Comparison of ENCODE assay signal across 26 cellular contexts in the genomic region with DNA sequence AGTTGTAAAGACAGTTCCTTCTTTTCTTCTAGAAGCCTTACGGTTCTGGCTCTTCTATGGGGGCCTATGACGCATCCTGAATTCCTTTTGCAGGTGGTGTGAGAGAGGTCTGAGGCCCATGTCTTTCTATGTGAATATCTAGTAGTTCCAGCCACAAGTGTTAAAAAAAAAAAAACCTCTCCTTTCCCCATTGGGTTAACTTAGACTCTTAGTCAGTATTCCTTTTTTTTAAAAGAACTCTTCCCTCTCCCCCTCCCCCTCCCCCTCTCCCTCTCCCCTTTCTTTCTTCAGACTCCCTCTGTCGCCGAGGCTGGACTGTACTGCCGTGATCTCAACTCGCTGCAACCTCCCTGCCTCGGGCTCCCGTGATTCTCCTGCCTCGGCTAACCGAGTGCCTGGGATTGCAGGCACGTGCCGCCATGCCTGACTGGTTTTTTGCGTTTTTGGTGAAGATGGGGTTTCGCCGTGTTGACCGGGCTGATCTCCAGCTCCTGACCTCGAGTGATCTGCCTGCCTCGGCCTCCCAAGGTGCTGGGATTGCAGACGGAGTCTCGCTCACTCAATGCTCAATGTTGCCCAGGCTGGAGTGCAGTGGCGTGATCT. TPM values are rescaled to one million over a fixed set of nuclear protein-coding genes. Genes with fewer than 3 reads are reported as not detected.
DNase-seq lines count a peak whose midpoint lies in the region; ATAC-seq, FAIRE-seq and TF ChIP-seq lines count a peak whose summit lies in the region.
"Had no signal": no experiment of that assay in that cellular context is flagged by ENCODE, and none has a peak within 500 bp of the region (broad histone marks: within the 10 kb centered on the region; RNA-seq: fewer than 3 reads in every experiment).

No MANE protein-coding gene starts in this region.

- no peaks in the 10 kb centered on the region for H4K20me1 ChIP-seq in K562 (replicated peaks; ENCODE audit: control insufficient read depth, insufficient read depth, low read length)

- H2AFZ ChIP-seq in K562 (ENCODE audit: low read depth, low read length), result no peak overlapping the region
- H2AFZ ChIP-seq: GM23248 had no signal

- no peak overlapping the region for H3K4me3 ChIP-seq in K562
- H3K4me3 ChIP-seq in coronary artery, result no peak overlapping the region
- H3K4me3 ChIP-seq in spleen, result no peak overlapping the region
- no peak overlapping the region for H3K4me3 ChIP-seq in small intestine (ENCODE audit: low read depth in 1 of 2, low read length in 2 of 2)
- H3K4me3 ChIP-seq: GM23248 had no signal

- no peaks in the 10 kb centered on the region for H3K36me3 Mint-ChIP-seq in stimulated activated naive B cell treated with anti-CD40 and anti-IgM and Interleukin-4, amounts not matched to agents 10 μg/mL and 1 μg/mL and 100 μg/mL, for 72 hours
- H3K36me3 Mint-ChIP-seq: CD4-positive, alpha-beta memory T cell had no signal

- intact Hi-C loops in K562 (cut with micrococcal nuclease) (no loop called here), spleen (cut with DNase I; ENCODE audit: low total_unique reads) (no loop called here)

- H3K27me3 ChIP-seq in K562 (ENCODE audit: control insufficient read depth in 2 of 2, insufficient read depth in 2 of 2, low read length in 2 of 2), result peaks cover 41 to 55% of the 10 kb centered on the region in 2 experiments
- H3K27me3 ChIP-seq in spleen (replicated peaks in 1 of 7), result peaks cover 0 to 50% (median 7%) of the 10 kb centered on the region in 7 donors
- peaks cover 0 to 3% of the 10 kb centered on the region in 2 donors for H3K27me3 ChIP-seq in small intestine (ENCODE audit: control insufficient read depth in 2 of 2, insufficient read depth in 2 of 2, low read length in 2 of 2)

- H3K9me3 Mint-ChIP-seq in stimulated activated naive B cell treated with anti-CD40 and anti-IgM and Interleukin-4, amounts not matched to agents 10 μg/mL and 1 μg/mL and 100 μg/mL, for 72 hours, result no peaks in the 10 kb centered on the region
- H3K9me3 Mint-ChIP-seq: CD4-positive, alpha-beta memory T cell had no signal

- CTCF ChIA-PET in K562 (lab: Yijun Ruan, JAX; ENCODE audit: low intra/inter-chr PET ratio), result no interaction called here

- BruUV-seq in K562 (replicated peaks; lab: Mats Ljungman, UMichigan), result no TSS peak

- DNase-seq in K562 (ENCODE audit: extremely low read depth in 1 of 4, low spot score in 3 of 4), result no peak
- DNase-seq in coronary artery (ENCODE audit: low spot score), result peak; percentile 22
- peak; percentile 6 for DNase-seq in islet precursor cell
- DNase-seq in spleen, result peak; percentile 61
- DNase-seq in stimulated activated naive B cell treated with anti-CD40 and anti-IgM and Interleukin-4, amounts not matched to agents 10 μg/mL and 1 μg/mL and 100 μg/mL, for 72 hours, result no peak
- no peak for DNase-seq in small intestine
- no peak for DNase-seq in activated CD4-positive, alpha-beta T cell treated with anti-CD3 and anti-CD28 coated beads, Interleukin-2, amount 50 U/mL, for 4 hours
- DNase-seq: C1 segment of cervical spinal cord; Calu3; CD4-positive, alpha-beta memory T cell; COR-L47; DMS53; DMS79 treated with DMSO at 0.1 percent for 48 hours; GF-D8; GM23248; H7; HCEC 1CT had no signal

- H3K4me1 ChIP-seq in K562 (replicated peaks in 1 of 2; ENCODE audit: control insufficient read depth in 2 of 2, insufficient read depth in 2 of 2, low read length in 2 of 2), result peaks cover 5 to 10% of the 10 kb centered on the region in 2 experiments; a peak in 4 of 5 replicates
- no peaks in the 10 kb centered on the region for H3K4me1 ChIP-seq in spleen
- H3K4me1 ChIP-seq in small intestine (ENCODE audit: control insufficient read depth in 2 of 2, insufficient read depth in 1 of 2, low read depth in 1 of 2, low read length in 1 of 2), result no peaks in the 10 kb centered on the region

- POLR2A ChIA-PET in K562 (lab: Yijun Ruan, JAX), result no interaction called here

- H3K27ac Mint-ChIP-seq in stimulated activated naive B cell treated with anti-CD40 and anti-IgM and Interleukin-4, amounts not matched to agents 10 μg/mL and 1 μg/mL and 100 μg/mL, for 72 hours, result no peak overlapping the region
- H3K27ac Mint-ChIP-seq: CD4-positive, alpha-beta memory T cell had no signal

- no peaks in the 10 kb centered on the region for H3K36me3 ChIP-seq in K562 (ENCODE audit: control insufficient read depth, insufficient read depth, low read length)
- H3K36me3 ChIP-seq in spleen, result no peaks in the 10 kb centered on the region
- no peaks in the 10 kb centered on the region for H3K36me3 ChIP-seq in small intestine (ENCODE audit: control insufficient read depth in 2 of 2, insufficient read depth in 2 of 2, low read length in 2 of 2)

- H3K4me1 Mint-ChIP-seq in stimulated activated naive B cell treated with anti-CD40 and anti-IgM and Interleukin-4, amounts not matched to agents 10 μg/mL and 1 μg/mL and 100 μg/mL, for 72 hours, result no peaks in the 10 kb centered on the region
- H3K4me1 Mint-ChIP-seq: CD4-positive, alpha-beta memory T cell had no signal

- ATAC-seq in K562 (no peak), HG03159 (IDR thresholded peaks at IDR 0.05; ENCODE audit: unreplicated experiment) (no peak)
- no peak for ATAC-seq in stimulated activated naive B cell treated with anti-CD40 and anti-IgM and Interleukin-4, amounts not matched to agents 10 μg/mL and 1 μg/mL and 100 μg/mL, for 72 hours (replicated peaks)

- no peak overlapping the region for H3K9ac ChIP-seq in K562 (ENCODE audit: insufficient read depth in 1 of 2, low read depth in 2 of 2, low read length in 2 of 2)
- H3K9ac ChIP-seq: GM23248 had no signal

- no peak for TF ChIP-seq EP300 in K562 (IDR thresholded peaks at IDR 0.05; ENCODE audit: low read length)

- H3K27ac ChIP-seq in K562 (ENCODE audit: extremely low read depth, low read depth, low read length) (no peak overlapping the region), coronary artery (no peak overlapping the region), spleen (no peak overlapping the region), small intestine (ENCODE audit: low read depth in 1 of 2, low read length in 1 of 2) (no peak overlapping the region)
- H3K27ac ChIP-seq: GM23248 had no signal

- no peak for TF ChIP-seq RAD21 in K562 (CRISPR knock-in tag; conservative IDR thresholded peaks at IDR 0.05 in 1 of 2, IDR thresholded peaks at IDR 0.05 in 1 of 2)

- no peak for FAIRE-seq in K562 (lab: Jason Lieb, UNC)
- FAIRE-seq in small intestine (lab: Jason Lieb, UNC), result no peak
- FAIRE-seq: GM12891, GM18507, H1 had no signal

- H3K9me1 ChIP-seq in K562 (ENCODE audit: control insufficient read depth, insufficient read depth, low read length), result no peaks in the 10 kb centered on the region

- TF ChIP-seq CTCF in K562 (IDR thresholded peaks at IDR 0.05 in 2 of 3, conservative IDR thresholded peaks at IDR 0.05 in 1 of 3; ENCODE audit: insufficient read depth in 2 of 3, low read depth in 1 of 3, low read length in 3 of 3), result no peak
- no peak for TF ChIP-seq CTCF in coronary artery (IDR thresholded peaks at IDR 0.05)
- no peak for TF ChIP-seq CTCF in spleen (IDR thresholded peaks at IDR 0.05 in 8 of 11, conservative IDR thresholded peaks at IDR 0.05 in 3 of 11)

- in situ Hi-C loops in K562 (cut with MboI), result loop anchor here (10.0 kb wide), 1 partner anchor 588 kb away; no protein-coding TSS in a partner anchor

- no peaks in the 10 kb centered on the region for H3K79me2 ChIP-seq in K562 (ENCODE audit: control insufficient read depth, insufficient read depth, low read length)

- H3K27me3 Mint-ChIP-seq in stimulated activated naive B cell treated with anti-CD40 and anti-IgM and Interleukin-4, amounts not matched to agents 10 μg/mL and 1 μg/mL and 100 μg/mL, for 72 hours, result peaks cover 35 to 60% of the 10 kb centered on the region in 2 donors

- H3K4me3 Mint-ChIP-seq in stimulated activated naive B cell treated with anti-CD40 and anti-IgM and Interleukin-4, amounts not matched to agents 10 μg/mL and 1 μg/mL and 100 μg/mL, for 72 hours, result no peak overlapping the region
- H3K4me3 Mint-ChIP-seq: CD4-positive, alpha-beta memory T cell had no signal

- H3K9me3 ChIP-seq in K562 (replicated peaks; ENCODE audit: control insufficient read depth, insufficient read depth, low read depth, low read length), result no peaks in the 10 kb centered on the region
- no peaks in the 10 kb centered on the region for H3K9me3 ChIP-seq in spleen
- no peaks in the 10 kb centered on the region for H3K9me3 ChIP-seq in small intestine (ENCODE audit: control insufficient read depth, low read depth)

- no peak for TF ChIP-seq POLR2A in K562 (conservative IDR thresholded peaks at IDR 0.05)
- no peak for TF ChIP-seq POLR2A in spleen (IDR thresholded peaks at IDR 0.05)

- H3K4me2 ChIP-seq in K562 (ENCODE audit: insufficient read depth, low read length), result no peak overlapping the region

- WGBS in K562 (ENCODE audit: insufficient coverage, low coverage, missing lambda C conversion rate), result 9% methylated on average over 18 of the region's 21 CpGs
- WGBS in spleen, 5 donors, result 90 to 94% (median 93%) methylated on average over 20 to 21 of the region's 21 CpGs
- WGBS in small intestine, 3 donors, result 90 to 91% (median 90%) methylated on average over 19 to 21 of the region's 21 CpGs

TF ChIP-seq in K562, 482 proteins besides CTCF, POLR2A, EP300 and RAD21:
- TF ChIP-seq BHLHE40 (IDR thresholded peaks at IDR 0.05; ENCODE audit: low read length), result no peak; the same call in 1 of the 2 replicates
- TF ChIP-seq HNRNPK (IDR thresholded peaks at IDR 0.05; ENCODE audit: low read depth, low read length, poor library complexity, severe bottlenecking), result peak; percentile 68

RNA-seq across cellular contexts. Expression of gene CIDEA, which starts 11.4 kb away (rescaled TPM):
- total RNA-seq in K562 (2011; cell fraction: chromatin; rRNA removed; ENCODE audit: low replicate concordance), result not detected in 2 replicates
- not detected in 2 replicates for total RNA-seq in K562 (2011; cell fraction: nucleolus; rRNA removed)
- not detected in 2 replicates for total RNA-seq in K562 (2011; cell fraction: nucleoplasm; rRNA removed)
- total RNA-seq in K562 (2014; rRNA removed), result not detected in 2 replicates
- total RNA-seq in K562 (2014; rRNA removed; fragmentation: Illumina TruSeq; extraction: Trizol), result not detected in 2 replicates
- not detected in 2 replicates for total RNA-seq in K562 (2015; rRNA removed; fragmentation: Illumina TruSeq; extraction: Trizol)
- total RNA-seq in K562 (2021), result not detected in 2 replicates
- polyA plus RNA-seq in K562 (2011; rRNA removed), result not detected in 2 replicates
- not detected in 2 replicates for polyA plus RNA-seq in K562 (2011; cell fraction: cytosol; rRNA removed)
- polyA plus RNA-seq in K562 (2011; cell fraction: nucleus; rRNA removed), result not detected in 2 replicates
- not detected in 2 replicates for polyA plus RNA-seq in K562 (2012)
- not detected in 2 replicates for polyA plus RNA-seq in K562 (2014; fragmentation: Illumina TruSeq; extraction: Trizol)
- polyA plus RNA-seq in K562 (2014; fragmentation: Nextera tagmentation; extraction: Ambion mirVana), result not detected
- not detected in 2 replicates for polyA plus RNA-seq in K562 (2014; rRNA removed)
- polyA minus RNA-seq in K562 (2011; rRNA and poly(A)+ RNA removed), result not detected in 2 replicates
- not detected in 2 replicates for polyA minus RNA-seq in K562 (2011; cell fraction: cytosol; rRNA and poly(A)+ RNA removed)
- polyA minus RNA-seq in K562 (2011; cell fraction: nucleus; rRNA and poly(A)+ RNA removed), result not detected in 2 replicates
- total RNA-seq in spleen, result not detected
- polyA plus RNA-seq in spleen, result not detected
- polyA plus RNA-seq in small intestine, result 1 to 10 TPM in 2 of 3 donors, not detected in 1; 1.6 to 8.8 TPM
- total RNA-seq: A172; A673; Calu3; CD4-positive, alpha-beta memory T cell; Daoy; G401; GM23248; H1; H7 had no signal
- polyA plus RNA-seq: BJ; CD4-positive, alpha-beta memory T cell; GM23248; H1 had no signal

Comparison
In these comparisons a context has a peak if more than half of its experiments do, and no peak if none do; other contexts are left out.
1. DNase-seq: peak in coronary artery (single experiment), islet precursor cell (single experiment) and spleen (single experiment); none in K562 (0 of 4), stimulated activated naive B cell treated with anti-CD40 and anti-IgM and Interleukin-4, amounts not matched to agents 10 μg/mL and 1 μg/mL and 100 μg/mL, for 72 hours (single experiment), small intestine (single experiment) and activated CD4-positive, alpha-beta T cell treated with anti-CD3 and anti-CD28 coated beads, Interleukin-2, amount 50 U/mL, for 4 hours (0 of 2).